Comparison of ENCODE assay signal across 33 cellular contexts in genomic region chr16:10817514-10817913, GRCh38. TPM values are rescaled to one million over a fixed set of nuclear protein-coding genes. Genes with fewer than 3 reads are reported as not detected.
A peak's percentile ranks its signal among the peaks of the same experiment; 100 is the strongest.
DNase-seq lines count a peak whose midpoint lies in the region; ATAC-seq and TF ChIP-seq lines count a peak whose summit lies in the region.
"Had no signal": no experiment of that assay in that cellular context is flagged by ENCODE, and none has a peak within 500 bp of the region (broad histone marks: within the 10 kb centered on the region; RNA-seq: fewer than 3 reads in every experiment).

No MANE protein-coding gene starts in this region.

- H3K4me3 ChIP-seq in body of pancreas (no peak overlapping the region), heart left ventricle (peak overlapping the region in 1 of 12 donors; percentile 49), spleen (no peak overlapping the region)
- H3K4me3 ChIP-seq: thyroid gland had no signal

- H3K27me3 ChIP-seq in H9 (ENCODE audit: insufficient read depth, low read length) (no peaks in the 10 kb centered on the region), body of pancreas (no peaks in the 10 kb centered on the region), heart left ventricle (peaks cover 0 to 9% (median 0%) of the 10 kb centered on the region in 9 donors), spleen (replicated peaks in 1 of 7) (peaks cover 0 to 14% (median 0%) of the 10 kb centered on the region in 7 donors)
- H3K27me3 ChIP-seq: breast epithelium, ovary, Peyer's patch, thyroid gland, vagina had no signal

- H3K27ac ChIP-seq in H9 (ENCODE audit: insufficient read length, low read depth, low read length) = no peak overlapping the region
- H3K27ac ChIP-seq in body of pancreas = no peak overlapping the region
- H3K27ac ChIP-seq in heart left ventricle = no peak overlapping the region
- no peak overlapping the region for H3K27ac ChIP-seq in spleen
- H3K27ac ChIP-seq: breast epithelium, epithelial cell of prostate, HL-60, thyroid gland, vagina had no signal

- no CpG with 5 or more reads among the region's 1 CpG for WGBS in H9 (ENCODE audit: extremely low coverage, insufficient read length, low lambda C conversion rate)
- 95 to 100% methylated on average over 1 of the region's 1 CpG for WGBS in body of pancreas, 2 donors
- WGBS in heart left ventricle, 4 donors = 94 to 100% (median 98%) methylated on average over 1 of the region's 1 CpG
- 92 to 100% (median 94%) methylated on average over 1 of the region's 1 CpG for WGBS in spleen, 5 donors

- H4K8ac ChIP-seq in H9 (replicated peaks; ENCODE audit: insufficient read length, low read depth, low read length) = no peak overlapping the region

- no peak overlapping the region for H3K9ac ChIP-seq in H9 (ENCODE audit: extremely low read depth, insufficient read length, low read length)

- ATAC-seq in stimulated activated memory B cell treated with anti-CD40 and anti-IgM and Interleukin-4, amounts not matched to agents 10 μg/mL and 1 μg/mL and 100 μg/mL, for 72 hours = no peak
- ATAC-seq in body of pancreas (no peak), heart left ventricle (no peak)
- ATAC-seq: activated naive CD4-positive, alpha-beta T cell treated with anti-CD3 and anti-CD28 coated beads, Interleukin-2, amount 50 U/mL, for 72 hours had no signal

- no peak for TF ChIP-seq CTCF in H9 (conservative IDR thresholded peaks at IDR 0.05)
- TF ChIP-seq CTCF in brain (conservative IDR thresholded peaks at IDR 0.05) = no peak
- TF ChIP-seq CTCF in body of pancreas (IDR thresholded peaks at IDR 0.05) = no peak
- TF ChIP-seq CTCF in heart left ventricle (IDR thresholded peaks at IDR 0.05) = no peak
- no peak for TF ChIP-seq CTCF in spleen (IDR thresholded peaks at IDR 0.05 in 8 of 11, conservative IDR thresholded peaks at IDR 0.05 in 3 of 11)

- H3K4me1 Mint-ChIP-seq in H9 (peaks cover 4 to 13% of the 10 kb centered on the region in 2 experiments), brain (peaks cover 6% of the 10 kb centered on the region)
- H3K4me1 Mint-ChIP-seq in stimulated activated memory B cell treated with anti-CD40 and anti-IgM and Interleukin-4, amounts not matched to agents 10 μg/mL and 1 μg/mL and 100 μg/mL, for 72 hours = peaks cover 45% of the 10 kb centered on the region
- peaks cover 7% of the 10 kb centered on the region for H3K4me1 Mint-ChIP-seq in T-helper 2 cell treated with Interferon-gamma antibody and Interleukin-4, amounts not matched to agents 5 μg/mL and 100 μg/mL, for 36 hours (ENCODE audit: low read depth)

- peak overlapping the region; percentile 47 for H3K4me2 ChIP-seq in H9 (ENCODE audit: insufficient read depth, insufficient read length, low read length)

- no peak overlapping the region for H3K23ac ChIP-seq in H9 (ENCODE audit: insufficient read length, low read depth, low read length)

- H3K9me3 ChIP-seq in H9 (ENCODE audit: control insufficient read depth, low read depth, low read length) (no peaks in the 10 kb centered on the region), body of pancreas (no peaks in the 10 kb centered on the region), heart left ventricle (no peaks in the 10 kb centered on the region), spleen (no peaks in the 10 kb centered on the region)
- H3K9me3 ChIP-seq: breast epithelium, ovary, Peyer's patch, thyroid gland, vagina had no signal

- H3K36me3 Mint-ChIP-seq in H9 (ENCODE audit: insufficient read depth in 1 of 3, low read depth in 3 of 3) = no peaks in the 10 kb centered on the region; a peak in 1 of 7 replicates
- no peaks in the 10 kb centered on the region for H3K36me3 Mint-ChIP-seq in brain
- H3K36me3 Mint-ChIP-seq in stimulated activated memory B cell treated with anti-CD40 and anti-IgM and Interleukin-4, amounts not matched to agents 10 μg/mL and 1 μg/mL and 100 μg/mL, for 72 hours = no peaks in the 10 kb centered on the region
- H3K36me3 Mint-ChIP-seq in T-helper 2 cell treated with Interferon-gamma antibody and Interleukin-4, amounts not matched to agents 5 μg/mL and 100 μg/mL, for 36 hours (ENCODE audit: low read depth) = no peaks in the 10 kb centered on the region
- H3K36me3 Mint-ChIP-seq: activated naive CD4-positive, alpha-beta T cell treated with anti-CD3 and anti-CD28 coated beads, Interleukin-2, amount 50 U/mL, for 72 hours; CD8-positive, alpha-beta memory T cell; naive B cell had no signal

- no peak overlapping the region for H3T11ph ChIP-seq in H9 (ENCODE audit: low read length)

- H3K4me3 Mint-ChIP-seq in H9 = peak overlapping the region; percentile 73 to 84
- H3K4me3 Mint-ChIP-seq in brain = peak overlapping the region; percentile 41 to 78 (median 65)
- no peak overlapping the region for H3K4me3 Mint-ChIP-seq in stimulated activated memory B cell treated with anti-CD40 and anti-IgM and Interleukin-4, amounts not matched to agents 10 μg/mL and 1 μg/mL and 100 μg/mL, for 72 hours
- no peak overlapping the region for H3K4me3 Mint-ChIP-seq in T-helper 2 cell treated with Interferon-gamma antibody and Interleukin-4, amounts not matched to agents 5 μg/mL and 100 μg/mL, for 36 hours
- H3K4me3 Mint-ChIP-seq: activated CD4-positive, alpha-beta T cell treated with anti-CD3 and anti-CD28 coated beads, Interleukin-2, amount 10 ng/mL, durations not matched to agents 24 days and 14 days; CD8-positive, alpha-beta memory T cell; stimulated activated naive CD8-positive, alpha-beta T cell treated with anti-CD3 and anti-CD28 coated beads, Interleukin-15, Interleukin-2, amounts not matched to agents 100 ng/mL and 50 ng/mL, for 24 hours had no signal

- no peak overlapping the region for H2BK20ac ChIP-seq in H9 (ENCODE audit: low read depth, low read length, poor library complexity, severe bottlenecking)

- H3K27me3 Mint-ChIP-seq in H9 (ENCODE audit: low read depth) = peaks cover 6% of the 10 kb centered on the region
- peaks cover 18% of the 10 kb centered on the region for H3K27me3 Mint-ChIP-seq in brain
- H3K27me3 Mint-ChIP-seq in stimulated activated memory B cell treated with anti-CD40 and anti-IgM and Interleukin-4, amounts not matched to agents 10 μg/mL and 1 μg/mL and 100 μg/mL, for 72 hours = no peaks in the 10 kb centered on the region
- peaks cover 8% of the 10 kb centered on the region for H3K27me3 Mint-ChIP-seq in T-helper 2 cell treated with Interferon-gamma antibody and Interleukin-4, amounts not matched to agents 5 μg/mL and 100 μg/mL, for 36 hours (ENCODE audit: low read depth)
- H3K27me3 Mint-ChIP-seq: CD8-positive, alpha-beta memory T cell had no signal

- no peak overlapping the region for H2AK5ac ChIP-seq in H9 (ENCODE audit: insufficient read length, low read length)

- H3K79me1 ChIP-seq in H9 (ENCODE audit: insufficient read depth, low read depth, low read length, poor library complexity, severe bottlenecking) = no peaks in the 10 kb centered on the region

- H2BK15ac ChIP-seq in H9 (ENCODE audit: low read depth, low read length) = no peak overlapping the region

- no peak overlapping the region for H2BK5ac ChIP-seq in H9 (ENCODE audit: insufficient read length, low read length)

- no peak overlapping the region for H2BK12ac ChIP-seq in H9 (ENCODE audit: insufficient read length, low read depth, low read length)

- H3K18ac ChIP-seq in H9 (ENCODE audit: insufficient read length, low read depth, low read length) = no peak overlapping the region

- no peaks in the 10 kb centered on the region for H3K36me3 ChIP-seq in body of pancreas (replicated peaks in 1 of 2; ENCODE audit: insufficient read depth in 1 of 2, low read depth in 2 of 2)
- H3K36me3 ChIP-seq in heart left ventricle = no peaks in the 10 kb centered on the region
- no peaks in the 10 kb centered on the region for H3K36me3 ChIP-seq in spleen
- H3K36me3 ChIP-seq: breast epithelium, ovary, Peyer's patch, thyroid gland, vagina had no signal

- no peaks in the 10 kb centered on the region for H3K4me1 ChIP-seq in H9 (ENCODE audit: insufficient read depth, low read length)
- peaks cover 16% of the 10 kb centered on the region for H3K4me1 ChIP-seq in body of pancreas
- H3K4me1 ChIP-seq in heart left ventricle = peaks cover 0 to 13% (median 0%) of the 10 kb centered on the region in 12 donors
- peaks cover 0 to 16% (median 2%) of the 10 kb centered on the region in 6 donors for H3K4me1 ChIP-seq in spleen
- H3K4me1 ChIP-seq: breast epithelium, Peyer's patch, thyroid gland, vagina had no signal

- no peak overlapping the region for H3K56ac ChIP-seq in H9 (ENCODE audit: insufficient read length, low read depth, low read length)

- TF ChIP-seq POLR2A in body of pancreas (IDR thresholded peaks at IDR 0.05) = no peak
- TF ChIP-seq POLR2A in heart left ventricle (IDR thresholded peaks at IDR 0.05) = no peak
- no peak for TF ChIP-seq POLR2A in spleen (IDR thresholded peaks at IDR 0.05)

- no peak overlapping the region for H4K5ac ChIP-seq in H9 (ENCODE audit: insufficient read length, low read depth, low read length)

- no peak for DNase-seq in H9
- peak; percentile 48 for DNase-seq in left kidney (ENCODE audit: low read depth, low spot score)
- DNase-seq in body of pancreas = no peak
- DNase-seq in heart left ventricle = no peak
- DNase-seq in spleen = no peak
- DNase-seq in T-helper 2 cell treated with Interferon-gamma antibody and Interleukin-4, amounts not matched to agents 5 μg/mL and 100 μg/mL, for 36 hours (ENCODE audit: low spot score) = no peak
- DNase-seq: ACHN; activated CD4-positive, alpha-beta T cell treated with anti-CD3 and anti-CD28 coated beads, Interleukin-2, amount 10 ng/mL, durations not matched to agents 24 days and 14 days; activated CD8-positive, alpha-beta memory T cell treated with anti-CD3 and anti-CD28 coated beads for 24 hours; CD8-positive, alpha-beta memory T cell; effector CD4-positive, alpha-beta T cell; EL; kidney; midbrain; MV-4-11; naive B cell; NCI-H1436 treated with DMSO at 0.1 percent for 48 hours; NCI-H748 treated with DMSO at 0.1 percent for 48 hours; Peyer's patch; SHP77 treated with DMSO at 0.1 percent for 48 hours; thyroid gland had no signal

- peaks cover 5% of the 10 kb centered on the region for H3K23me2 ChIP-seq in H9 (ENCODE audit: insufficient read length, low read depth, low read length, poor library complexity, severe bottlenecking)

- intact Hi-C loops in body of pancreas (cut with DNase I) (no loop called here), heart left ventricle (cut with DNase I) (loop anchor here in 1 of 10 donors (10.0 kb wide), 1 partner anchor 53 kb away; no protein-coding TSS in a partner anchor), spleen (cut with DNase I; ENCODE audit: low total_unique reads) (no loop called here)

- H2BK120ac ChIP-seq in H9 (ENCODE audit: low read depth, low read length, poor library complexity, severe bottlenecking) = no peak overlapping the region

- no peaks in the 10 kb centered on the region for H3K9me3 Mint-ChIP-seq in H9
- peaks cover 0 to 4% (median 0%) of the 10 kb centered on the region in 5 experiments for H3K9me3 Mint-ChIP-seq in brain
- H3K9me3 Mint-ChIP-seq in stimulated activated memory B cell treated with anti-CD40 and anti-IgM and Interleukin-4, amounts not matched to agents 10 μg/mL and 1 μg/mL and 100 μg/mL, for 72 hours = no peaks in the 10 kb centered on the region
- H3K9me3 Mint-ChIP-seq in T-helper 2 cell treated with Interferon-gamma antibody and Interleukin-4, amounts not matched to agents 5 μg/mL and 100 μg/mL, for 36 hours = no peaks in the 10 kb centered on the region
- H3K9me3 Mint-ChIP-seq: activated CD4-positive, alpha-beta T cell treated with anti-CD3 and anti-CD28 coated beads, Interleukin-2, amount 10 ng/mL, durations not matched to agents 24 days and 14 days; activated naive CD4-positive, alpha-beta T cell treated with anti-CD3 and anti-CD28 coated beads, Interleukin-2, amount 50 U/mL, for 72 hours; CD8-positive, alpha-beta memory T cell; naive B cell; stimulated activated naive CD8-positive, alpha-beta T cell treated with anti-CD3 and anti-CD28 coated beads, Interleukin-15, Interleukin-2, amounts not matched to agents 100 ng/mL and 50 ng/mL, for 24 hours had no signal

- no peak overlapping the region for H3K4ac ChIP-seq in H9 (ENCODE audit: low read depth, low read length)

- no peaks in the 10 kb centered on the region; the same call in 1 of the 2 replicates for H3K79me2 ChIP-seq in H9 (ENCODE audit: insufficient read depth, low read length)

- H4K20me1 ChIP-seq in H9 (ENCODE audit: control insufficient read depth, insufficient read depth, insufficient read length) = no peaks in the 10 kb centered on the region

- no peak overlapping the region for H2AFZ ChIP-seq in H9 (ENCODE audit: low read length)

- H4K91ac ChIP-seq in H9 (ENCODE audit: insufficient read length, low read depth, low read length) = no peak overlapping the region

- no peak overlapping the region; a peak in 1 of 7 replicates for H3K27ac Mint-ChIP-seq in H9
- H3K27ac Mint-ChIP-seq in brain = peak overlapping the region in 1 of 5 experiments; percentile 5
- peak overlapping the region; percentile 35 for H3K27ac Mint-ChIP-seq in stimulated activated memory B cell treated with anti-CD40 and anti-IgM and Interleukin-4, amounts not matched to agents 10 μg/mL and 1 μg/mL and 100 μg/mL, for 72 hours
- no peak overlapping the region for H3K27ac Mint-ChIP-seq in T-helper 2 cell treated with Interferon-gamma antibody and Interleukin-4, amounts not matched to agents 5 μg/mL and 100 μg/mL, for 36 hours
- H3K27ac Mint-ChIP-seq: activated CD4-positive, alpha-beta T cell treated with anti-CD3 and anti-CD28 coated beads, Interleukin-2, amount 10 ng/mL, durations not matched to agents 24 days and 14 days; activated naive CD4-positive, alpha-beta T cell treated with anti-CD3 and anti-CD28 coated beads, Interleukin-2, amount 50 U/mL, for 72 hours; stimulated activated naive CD8-positive, alpha-beta T cell treated with anti-CD3 and anti-CD28 coated beads, Interleukin-15, Interleukin-2, amounts not matched to agents 100 ng/mL and 50 ng/mL, for 24 hours had no signal

- H3K14ac ChIP-seq in H9 (ENCODE audit: insufficient read depth, low read length) = no peak overlapping the region

RNA-seq across cellular contexts. Expression of gene TVP23A, which starts 1.1 kb away (rescaled TPM):
- total RNA-seq in H9 (2021) = 3.0 and 3.1 TPM in 2 replicates
- polyA plus RNA-seq in brain (ENCODE audit: insufficient read depth, low read depth, low replicate concordance) = 1.1 TPM
- total RNA-seq in body of pancreas = not detected
- total RNA-seq in heart left ventricle = under 1 TPM in 5 of 9 donors, not detected in 4; 0.30 to 0.95 (median 0.34) TPM
- polyA plus RNA-seq in heart left ventricle = under 1 TPM; 0.08 TPM
- 1 to 10 TPM in 3 of 7 donors, under 1 TPM in 3, not detected in 1; 0.42 to 2.2 (median 1.2) TPM for total RNA-seq in spleen
- 1 to 10 TPM in 1 of 3 donors, under 1 TPM in 2; 0.29 to 1.1 (median 0.72) TPM for polyA plus RNA-seq in spleen
- total RNA-seq: activated CD4-positive, alpha-beta T cell treated with anti-CD3 and anti-CD28 coated beads, Interleukin-2, amount 10 ng/mL, durations not matched to agents 24 days and 14 days; activated naive CD4-positive, alpha-beta T cell treated with anti-CD3 and anti-CD28 coated beads, Interleukin-2, amount 50 U/mL, for 72 hours; CD8-positive, alpha-beta memory T cell; glomerular endothelial cell; H4 had no signal
- polyA plus RNA-seq: BJ had no signal

RNA-seq across cellular contexts. Expression of gene CIITA, which starts 59.5 kb away (rescaled TPM):
- total RNA-seq in H9 (2021) = not detected in 2 replicates
- 0.75 TPM for polyA plus RNA-seq in brain (ENCODE audit: insufficient read depth, low read depth, low replicate concordance)
- total RNA-seq in body of pancreas = 1 to 10 TPM; 6.5 to 6.6 TPM
- 10 to 100 TPM in 3 of 9 donors, 1 to 10 TPM in 6; 1.6 to 73.9 (median 8.2) TPM for total RNA-seq in heart left ventricle
- 10 to 100 TPM in 1 of 2 donors, 1 to 10 TPM in 1; 2.6 to 10.8 TPM for polyA plus RNA-seq in heart left ventricle
- 100 to 1,000 TPM in 6 of 7 donors, 10 to 100 TPM in 1; 88.0 to 179 (median 143) TPM for total RNA-seq in spleen
- 10 to 100 TPM; 67.0 to 93.6 (median 81.8) TPM for polyA plus RNA-seq in spleen
- polyA plus RNA-seq: BJ had no signal

Comparison
In these comparisons a context has a peak if more than half of its experiments do, and no peak if none do; other contexts are left out.
1. H3K4me3 Mint-ChIP-seq: peak in H9 (2 of 2) and brain (5 of 5); none in stimulated activated memory B cell treated with anti-CD40 and anti-IgM and Interleukin-4, amounts not matched to agents 10 μg/mL and 1 μg/mL and 100 μg/mL, for 72 hours (single experiment) and T-helper 2 cell treated with Interferon-gamma antibody and Interleukin-4, amounts not matched to agents 5 μg/mL and 100 μg/mL, for 36 hours (single experiment).